8 cellular contexts compared by ENCODE assay signal in genomic region chr6:13229205-13230085, GRCh38.
DNase-seq lines count a peak whose midpoint lies in the region; ATAC-seq, FAIRE-seq and TF ChIP-seq lines count a peak whose summit lies in the region.

No MANE protein-coding gene starts in this region.

- H3K9me3 Mint-ChIP-seq in activated CD8-positive, alpha-beta memory T cell treated with anti-CD3 and anti-CD28 coated beads, Interleukin-2, amount 10 ng/mL, durations not matched to agents 7 days and 5 days (ENCODE audit: low read depth): no peaks in the 10 kb centered on the region

- H3K36me3 Mint-ChIP-seq in activated CD8-positive, alpha-beta memory T cell treated with anti-CD3 and anti-CD28 coated beads, Interleukin-2, amount 10 ng/mL, durations not matched to agents 7 days and 5 days: peaks cover 4% of the 10 kb centered on the region

- H3K27ac ChIP-seq in small intestine (ENCODE audit: low read depth in 1 of 2, low read length in 1 of 2): no peak overlapping the region

- no peak overlapping the region for H3K4me3 ChIP-seq in small intestine (ENCODE audit: low read depth in 1 of 2, low read length in 2 of 2)

- peak overlapping the region; percentile 53 for H3K27ac Mint-ChIP-seq in activated CD8-positive, alpha-beta memory T cell treated with anti-CD3 and anti-CD28 coated beads, Interleukin-2, amount 10 ng/mL, durations not matched to agents 7 days and 5 days

- 40 to 60% (median 50%) methylated on average over 9 of the region's 9 CpGs for WGBS in small intestine, 3 donors

- peak; percentile 85 for ATAC-seq in GM19351 (IDR thresholded peaks at IDR 0.05; ENCODE audit: unreplicated experiment)
- ATAC-seq in HG03342 (IDR thresholded peaks at IDR 0.05; ENCODE audit: unreplicated experiment): peak; percentile 80
- peak; percentile 91 for ATAC-seq in activated CD8-positive, alpha-beta memory T cell treated with anti-CD3 and anti-CD28 coated beads, Interleukin-2, amount 10 ng/mL, durations not matched to agents 7 days and 5 days

- FAIRE-seq in small intestine (lab: Jason Lieb, UNC): no peak

- peak; percentile 72 for DNase-seq in GM10248 (ENCODE audit: extremely low spot score)
- peak; percentile 72 for DNase-seq in activated CD8-positive, alpha-beta memory T cell treated with anti-CD3 and anti-CD28 coated beads, Interleukin-2, amount 10 ng/mL, durations not matched to agents 7 days and 5 days
- peak; percentile 27 for DNase-seq in small intestine
- no peak for DNase-seq in AG08395 (ENCODE audit: low spot score)
- DNase-seq in nucleus accumbens (lab: John Stamatoyannopoulos, UW): no peak
- DNase-seq in NCI-H1092 treated with DMSO at 0.1 percent for 48 hours (lab: John Stamatoyannopoulos, UW): no peak

- TF ChIP-seq CTCF in GM10248 (IDR thresholded peaks at IDR 0.05; ENCODE audit: control extremely low read depth, extremely low read depth, low read depth, missing control alignments): peak; percentile 60

- H3K27me3 Mint-ChIP-seq in activated CD8-positive, alpha-beta memory T cell treated with anti-CD3 and anti-CD28 coated beads, Interleukin-2, amount 10 ng/mL, durations not matched to agents 7 days and 5 days: peaks cover 11% of the 10 kb centered on the region

- H3K9me3 ChIP-seq in small intestine (ENCODE audit: control insufficient read depth, low read depth): no peaks in the 10 kb centered on the region

- POLR2A ChIA-PET in GM10248 (lab: Yijun Ruan, JAX): no interaction called here

- H3K4me1 ChIP-seq in small intestine (ENCODE audit: control insufficient read depth in 2 of 2, insufficient read depth in 1 of 2, low read depth in 1 of 2, low read length in 1 of 2): peaks cover 0 to 8% of the 10 kb centered on the region in 2 donors

- H3K27me3 ChIP-seq in small intestine (ENCODE audit: control insufficient read depth in 2 of 2, insufficient read depth in 2 of 2, low read length in 2 of 2): no peaks in the 10 kb centered on the region

- peaks cover 16% of the 10 kb centered on the region for H3K4me1 Mint-ChIP-seq in activated CD8-positive, alpha-beta memory T cell treated with anti-CD3 and anti-CD28 coated beads, Interleukin-2, amount 10 ng/mL, durations not matched to agents 7 days and 5 days

- no peak overlapping the region for H3K4me3 Mint-ChIP-seq in activated CD8-positive, alpha-beta memory T cell treated with anti-CD3 and anti-CD28 coated beads, Interleukin-2, amount 10 ng/mL, durations not matched to agents 7 days and 5 days

- CTCF ChIA-PET in GM10248 (lab: Yijun Ruan, JAX): interaction anchor here (0.9 to 2.4 kb wide), 10 partner anchors 10 to 110 kb away, joined by 3 to 11 read pairs (median 4); no protein-coding TSS in a partner anchor
- CTCF ChIA-PET in activated CD8-positive, alpha-beta memory T cell treated with anti-CD3 and anti-CD28 coated beads, Interleukin-2, amount 10 ng/mL, durations not matched to agents 7 days and 5 days (lab: Charles Lee): interaction anchor here (1.1 kb wide), 1 partner anchor 196 kb away, joined by 3 read pairs; no protein-coding TSS in a partner anchor

- H3K36me3 ChIP-seq in small intestine (ENCODE audit: control insufficient read depth in 2 of 2, insufficient read depth in 2 of 2, low read length in 2 of 2): no peaks in the 10 kb centered on the region

Comparison
In these comparisons a context has a peak if more than half of its experiments do, and no peak if none do; other contexts are left out.
1. DNase-seq: peak in GM10248 (single experiment), activated CD8-positive, alpha-beta memory T cell treated with anti-CD3 and anti-CD28 coated beads, Interleukin-2, amount 10 ng/mL, durations not matched to agents 7 days and 5 days (single experiment) and small intestine (single experiment); none in AG08395 (single experiment), nucleus accumbens (0 of 56) and NCI-H1092 treated with DMSO at 0.1 percent for 48 hours (single experiment).
2. Peak in every context shown above with its lines, with median percentiles within 50 percentile points of each other: ATAC-seq.